Comparison of ENCODE assay signal across 8 cellular contexts in genomic region chr22:41976070-41976901, GRCh38. TPM values are rescaled to one million over a fixed set of nuclear protein-coding genes. Genes with fewer than 3 reads are reported as not detected.
A peak's percentile ranks its signal among the peaks of the same experiment; 100 is the strongest.
DNase-seq lines count a peak whose midpoint lies in the region; ATAC-seq, FAIRE-seq and TF ChIP-seq lines count a peak whose summit lies in the region.

No MANE protein-coding gene starts in this region.

- peaks cover 27% of the 10 kb centered on the region for H3K4me1 ChIP-seq in BLaER1
- no peaks in the 10 kb centered on the region for H3K4me1 ChIP-seq in colonic mucosa
- no peaks in the 10 kb centered on the region for H3K4me1 ChIP-seq in mesendoderm (ENCODE audit: control insufficient read depth, low read depth, low read length)

- no peak for TF ChIP-seq CTCF in colonic mucosa (IDR thresholded peaks at IDR 0.05)

- H3K4me2 ChIP-seq in BLaER1 = peak overlapping the region; percentile 99
- H3K4me2 ChIP-seq in mesendoderm (ENCODE audit: low read length) = peak overlapping the region; percentile 66

- peaks cover 30% of the 10 kb centered on the region for H3K27me3 ChIP-seq in BLaER1
- peaks cover 27% of the 10 kb centered on the region for H3K27me3 ChIP-seq in colonic mucosa
- H3K27me3 ChIP-seq in mesendoderm (ENCODE audit: insufficient read depth, low read length, poor library complexity) = peaks cover 20% of the 10 kb centered on the region

- no peak overlapping the region for H2BK120ac ChIP-seq in mesendoderm (ENCODE audit: low read depth, low read length)

- H3K9ac ChIP-seq in BLaER1 (peak overlapping the region; percentile 74), colonic mucosa (ENCODE audit: low read depth in 2 of 2, low read length in 2 of 2) (no peak overlapping the region), mesendoderm (ENCODE audit: low read length) (peak overlapping the region; percentile 44)

- DNase-seq in HTR-8/SVneo (ENCODE audit: insufficient read length, low spot score) (peak; percentile 22), colonic mucosa (peak; percentile 38), mesendoderm (no peak), substantia nigra (lab: John Stamatoyannopoulos, UW) (peak in 33 of 49 donors; percentile 4 to 89 (median 49)), EL (no peak), HCEC 1CT (no peak)
- peak; percentile 69 for DNase-seq in activated CD4-positive, alpha-beta T cell treated with anti-CD3 and anti-CD28 coated beads for 36 hours

- ATAC-seq in activated CD4-positive, alpha-beta T cell treated with anti-CD3 and anti-CD28 coated beads for 36 hours = peak; percentile 70

- no CpG with 5 or more reads among the region's 72 CpGs for WGBS in mesendoderm (ENCODE audit: extremely low coverage, insufficient coverage, low lambda C conversion rate)

- H3K4me3 Mint-ChIP-seq in activated CD4-positive, alpha-beta T cell treated with anti-CD3 and anti-CD28 coated beads for 36 hours = peak overlapping the region; percentile 66

- H3K23ac ChIP-seq in mesendoderm (ENCODE audit: low read length) = no peak overlapping the region

- no peak overlapping the region for H3K4ac ChIP-seq in mesendoderm (ENCODE audit: low read depth, low read length)

- no peak overlapping the region for H2AK5ac ChIP-seq in mesendoderm (ENCODE audit: low read length)

- H3K4me3 ChIP-seq in BLaER1 (peak overlapping the region; percentile 76), colonic mucosa (peak overlapping the region; percentile 41), mesendoderm (ENCODE audit: low read length) (no peak overlapping the region)

- peaks cover 39% of the 10 kb centered on the region for H3K27me3 Mint-ChIP-seq in activated CD4-positive, alpha-beta T cell treated with anti-CD3 and anti-CD28 coated beads for 36 hours

- peak overlapping the region; percentile 60 for H3K56ac ChIP-seq in mesendoderm (ENCODE audit: low read length)

- no peak overlapping the region for H4K5ac ChIP-seq in mesendoderm (ENCODE audit: low read length)

- intact Hi-C loops in activated CD4-positive, alpha-beta T cell treated with anti-CD3 and anti-CD28 coated beads for 36 hours (cut with DNase I, micrococcal nuclease) = loop anchor here in 1 of 2 experiments (1.0 kb wide), 1 partner anchor 94 kb away; the partner anchor contains the start of gene NAGA
- intact Hi-C loops in colonic mucosa (cut with DNase I) = loop anchor here (10.0 kb wide), 1 partner anchor 459 kb away; the partner anchor contains the start of gene NFAM1

- H4K20me1 ChIP-seq in BLaER1 = no peaks in the 10 kb centered on the region

- CTCF ChIA-PET in activated CD4-positive, alpha-beta T cell treated with anti-CD3 and anti-CD28 coated beads for 36 hours (lab: Charles Lee) = no interaction called here

- H3K36me3 ChIP-seq in BLaER1 (0 out of 2 replicates have a peak, but pooled peaks cover 4% of the 10 kb centered on the region), colonic mucosa (no peaks in the 10 kb centered on the region), mesendoderm (ENCODE audit: control insufficient read depth, insufficient read depth, low read length) (no peaks in the 10 kb centered on the region)

- no peak overlapping the region for H4K8ac ChIP-seq in mesendoderm (ENCODE audit: low read depth, low read length)

- H3K9me3 Mint-ChIP-seq in activated CD4-positive, alpha-beta T cell treated with anti-CD3 and anti-CD28 coated beads for 36 hours (ENCODE audit: low read depth) = no peaks in the 10 kb centered on the region

- H3K18ac ChIP-seq in mesendoderm (ENCODE audit: low read length) = no peak overlapping the region

- H2BK15ac ChIP-seq in mesendoderm (replicated peaks; ENCODE audit: low read depth) = no peak overlapping the region

- no peak overlapping the region for H2BK5ac ChIP-seq in mesendoderm (ENCODE audit: low read length)

- peak overlapping the region; percentile 24 for H3K27ac Mint-ChIP-seq in activated CD4-positive, alpha-beta T cell treated with anti-CD3 and anti-CD28 coated beads for 36 hours

- no peaks in the 10 kb centered on the region for H3K79me2 ChIP-seq in mesendoderm (ENCODE audit: control insufficient read depth, insufficient read depth, low read length)

- no peaks in the 10 kb centered on the region for H3K36me3 Mint-ChIP-seq in activated CD4-positive, alpha-beta T cell treated with anti-CD3 and anti-CD28 coated beads for 36 hours (ENCODE audit: low read depth)

- no peaks in the 10 kb centered on the region for H3K79me1 ChIP-seq in mesendoderm (ENCODE audit: low read length)

- FAIRE-seq in HTR-8/SVneo (lab: Jason Lieb, UNC) = no peak

- H3K27ac ChIP-seq in BLaER1 (0 out of 2 replicates have a peak overlapping the region, but pooled peaks have one; percentile 45), colonic mucosa (no peak overlapping the region), mesendoderm (ENCODE audit: low read depth, low read length) (no peak overlapping the region), substantia nigra (ENCODE audit: low read depth, low read length, poor library complexity, severe bottlenecking) (no peak overlapping the region)

- peaks cover 11% of the 10 kb centered on the region for H3K4me1 Mint-ChIP-seq in activated CD4-positive, alpha-beta T cell treated with anti-CD3 and anti-CD28 coated beads for 36 hours

- H3K9me3 ChIP-seq in BLaER1 (no peaks in the 10 kb centered on the region), colonic mucosa (no peaks in the 10 kb centered on the region)

- POLR2A ChIA-PET in activated CD4-positive, alpha-beta T cell treated with anti-CD3 and anti-CD28 coated beads for 36 hours (lab: Charles Lee) = no interaction called here

RNA-seq across cellular contexts. Expression of gene SEPTIN3, which starts 7.0 kb away (rescaled TPM):
- total RNA-seq in activated CD4-positive, alpha-beta T cell treated with anti-CD3 and anti-CD28 coated beads for 36 hours = 1 to 10 TPM; 1.8 to 2.2 TPM
- under 1 TPM; 0.20 to 0.69 TPM for total RNA-seq in colonic mucosa
- polyA plus RNA-seq in mesendoderm (2013, experiment 1 of 2) = 5.5 TPM
- polyA plus RNA-seq in mesendoderm (2013, experiment 2 of 2) = 6.0 TPM

RNA-seq across cellular contexts. Expression of gene WBP2NL, which starts 22.3 kb away (rescaled TPM):
- under 1 TPM; 0.30 to 0.54 TPM for total RNA-seq in activated CD4-positive, alpha-beta T cell treated with anti-CD3 and anti-CD28 coated beads for 36 hours
- total RNA-seq in colonic mucosa = 1 to 10 TPM; 1.1 to 1.9 TPM
- polyA plus RNA-seq in mesendoderm (2013, experiment 1 of 2) = not detected
- polyA plus RNA-seq in mesendoderm (2013, experiment 2 of 2) = not detected

RNA-seq across cellular contexts. Expression of gene CENPM, which starts 29.3 kb away (rescaled TPM):
- total RNA-seq in activated CD4-positive, alpha-beta T cell treated with anti-CD3 and anti-CD28 coated beads for 36 hours = 10 to 100 TPM; 65.2 to 82.1 TPM
- 10 to 100 TPM; 13.7 to 64.3 TPM for total RNA-seq in colonic mucosa
- polyA plus RNA-seq in mesendoderm (2013, experiment 1 of 2) = 46.1 TPM
- 46.4 TPM for polyA plus RNA-seq in mesendoderm (2013, experiment 2 of 2)

RNA-seq across cellular contexts. Expression of gene TNFRSF13C, which starts 49.7 kb away (rescaled TPM):
- 1 to 10 TPM; 2.2 to 3.0 TPM for total RNA-seq in activated CD4-positive, alpha-beta T cell treated with anti-CD3 and anti-CD28 coated beads for 36 hours
- under 1 TPM; 0.40 to 0.53 TPM for total RNA-seq in colonic mucosa
- 0.77 TPM for polyA plus RNA-seq in mesendoderm (2013, experiment 1 of 2)
- polyA plus RNA-seq in mesendoderm (2013, experiment 2 of 2) = 0.67 TPM

Comparison
In these comparisons a context has a peak if more than half of its experiments do, and no peak if none do; other contexts are left out.
1. H3K9ac ChIP-seq: peak in BLaER1 (single experiment) and mesendoderm (single experiment); none in colonic mucosa (0 of 2).
2. DNase-seq: peak in HTR-8/SVneo (single experiment), activated CD4-positive, alpha-beta T cell treated with anti-CD3 and anti-CD28 coated beads for 36 hours (single experiment), colonic mucosa (single experiment) and substantia nigra (33 of 49); none in mesendoderm (single experiment), EL (single experiment) and HCEC 1CT (single experiment).